ENCODE assay signal across 10 cellular contexts in genomic region chr4:130747842-130748241, GRCh38.
DNase-seq lines count a peak whose midpoint lies in the region; ATAC-seq and TF ChIP-seq lines count a peak whose summit lies in the region.
"Had no signal": no experiment of that assay in that cellular context is flagged by ENCODE, and none has a peak within 500 bp of the region (broad histone marks: within the 10 kb centered on the region; RNA-seq: fewer than 3 reads in every experiment).

No MANE protein-coding gene starts in this region.

- TF ChIP-seq POLR2A in NB4 (IDR thresholded peaks at IDR 0.05; ENCODE audit: extremely low read depth, insufficient read length) (no peak), body of pancreas (IDR thresholded peaks at IDR 0.05) (no peak), prostate gland (IDR thresholded peaks at IDR 0.05) (no peak)

- peak; percentile 19 for DNase-seq in SIG-M5 treated with dmso at 0.1 percent for 504 hours (lab: John Stamatoyannopoulos, UW; ENCODE audit: unreplicated experiment)
- no peak for DNase-seq in SIG-M5 (lab: John Stamatoyannopoulos, UW)
- DNase-seq in NB4 (ENCODE audit: low read depth): peak; percentile 8
- no peak for DNase-seq in body of pancreas
- DNase-seq in superior temporal gyrus (ENCODE audit: extremely low spot score): peak; percentile 20
- no peak for DNase-seq in activated CD4-positive, alpha-beta T cell treated with anti-CD3 and anti-CD28 coated beads, Interleukin-2, amount 50 U/mL, for 48 hours
- no peak for DNase-seq in prostate gland (ENCODE audit: low spot score)
- DNase-seq in anterior cingulate cortex (lab: John Stamatoyannopoulos, UW): no peak
- DNase-seq: activated gamma-delta T cell; CD4-positive, CD25-positive, alpha-beta regulatory T cell had no signal

- H3K4me3 ChIP-seq in NB4 (ENCODE audit: low read depth, low read length) (no peak overlapping the region), body of pancreas (no peak overlapping the region), prostate gland (no peak overlapping the region)

- intact Hi-C loops in body of pancreas (cut with DNase I): no loop called here
- intact Hi-C loops in prostate gland (cut with DNase I): no loop called here

- no peak overlapping the region for H3K27ac ChIP-seq in body of pancreas
- H3K27ac ChIP-seq in prostate gland: no peak overlapping the region

- 6 to 9% methylated on average over 1 of the region's 1 CpG for WGBS in body of pancreas, 2 donors
- 7% methylated on average over 1 of the region's 1 CpG for WGBS in prostate gland

- no peaks in the 10 kb centered on the region for H3K36me3 ChIP-seq in body of pancreas (replicated peaks in 1 of 2; ENCODE audit: insufficient read depth in 1 of 2, low read depth in 2 of 2)
- no peaks in the 10 kb centered on the region for H3K36me3 ChIP-seq in prostate gland

- H3K27me3 ChIP-seq in body of pancreas (no peaks in the 10 kb centered on the region), prostate gland (replicated peaks; ENCODE audit: insufficient read depth) (no peaks in the 10 kb centered on the region)

- H3K4me1 ChIP-seq in body of pancreas: no peaks in the 10 kb centered on the region
- no peaks in the 10 kb centered on the region for H3K4me1 ChIP-seq in prostate gland (replicated peaks)

- H3K9me3 ChIP-seq in body of pancreas (no peaks in the 10 kb centered on the region), prostate gland (no peaks in the 10 kb centered on the region)

- ATAC-seq in body of pancreas: no peak

- TF ChIP-seq CTCF in NB4 (IDR thresholded peaks at IDR 0.05; ENCODE audit: low read depth, low read length) (no peak), body of pancreas (IDR thresholded peaks at IDR 0.05) (peak in 6 of 7 experiments; percentile 35 to 50 (median 44)), prostate gland (IDR thresholded peaks at IDR 0.05) (no peak)

Comparison
In these comparisons a context has a peak if more than half of its experiments do, and no peak if none do; other contexts are left out.
1. DNase-seq: peak in SIG-M5 treated with dmso at 0.1 percent for 504 hours (single experiment), NB4 (single experiment) and superior temporal gyrus (single experiment); none in SIG-M5 (single experiment), body of pancreas (0 of 4), activated CD4-positive, alpha-beta T cell treated with anti-CD3 and anti-CD28 coated beads, Interleukin-2, amount 50 U/mL, for 48 hours (0 of 2), prostate gland (single experiment) and anterior cingulate cortex (0 of 58).
2. CTCF ChIP-seq: peak in body of pancreas (6 of 7); none in NB4 (single experiment) and prostate gland (0 of 4).